Comparison of ENCODE assay signal across 8 cellular contexts in the genomic region with DNA sequence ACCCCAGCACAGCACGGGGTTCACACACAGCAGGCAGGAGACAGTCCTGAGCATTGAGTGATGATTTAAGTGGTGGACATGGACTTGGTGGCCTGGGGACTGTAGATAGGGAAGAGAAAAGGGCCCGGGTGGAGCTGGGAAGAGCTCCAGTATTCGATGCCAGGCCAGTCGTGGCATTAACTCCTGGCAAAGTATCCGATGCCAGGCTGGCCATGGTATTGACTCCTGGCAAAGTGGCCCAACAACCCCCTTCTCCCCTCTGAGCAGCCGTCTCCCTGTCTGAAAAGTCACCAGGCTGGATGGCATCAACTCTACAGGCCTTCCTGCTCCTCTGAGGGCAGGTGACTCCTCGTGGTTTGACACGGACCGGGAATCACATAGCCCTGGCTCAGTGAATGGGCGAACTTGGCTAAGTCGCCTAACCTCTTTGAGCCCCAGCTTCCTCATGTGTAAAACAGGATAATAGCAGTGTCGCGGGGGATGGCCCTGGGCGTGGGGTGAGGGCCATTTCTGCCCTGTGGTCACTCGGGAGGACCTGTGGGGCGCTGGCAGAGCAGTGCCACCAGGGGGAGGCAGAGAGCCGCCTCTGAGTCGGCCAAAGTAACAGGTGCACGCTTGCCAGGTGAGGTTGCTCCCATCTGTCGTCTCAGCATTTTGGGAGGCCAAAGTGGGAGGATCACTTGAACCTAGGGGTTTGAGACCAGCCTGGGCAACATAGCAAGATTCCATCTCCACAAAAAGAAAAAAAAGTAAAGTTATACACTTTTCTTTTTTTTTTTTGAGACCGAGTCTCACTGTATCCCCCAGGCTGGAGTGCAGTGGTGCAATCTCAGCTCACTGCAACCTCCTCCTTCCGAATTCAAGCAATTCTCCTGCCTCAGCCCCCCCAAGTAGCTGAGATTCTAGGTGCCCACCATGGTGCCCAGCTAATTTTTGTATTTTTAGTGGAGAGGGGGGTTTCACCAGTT. TPM values are rescaled to one million over a fixed set of nuclear protein-coding genes. Genes with fewer than 3 reads are reported as not detected.
A peak's percentile ranks its signal among the peaks of the same experiment; 100 is the strongest.
DNase-seq lines count a peak whose midpoint lies in the region; ATAC-seq and TF ChIP-seq lines count a peak whose summit lies in the region.

No MANE protein-coding gene starts in this region.

- peak; percentile 91 for TF ChIP-seq CTCF in HEK293 (tag by site-specific recombination; IDR thresholded peaks at IDR 0.05)
- peak; percentile 95 for TF ChIP-seq CTCF in foreskin keratinocyte (conservative IDR thresholded peaks at IDR 0.05)
- TF ChIP-seq CTCF in osteocyte (IDR thresholded peaks at IDR 0.05): peak; percentile 99
- TF ChIP-seq CTCF in type B pancreatic cell (conservative IDR thresholded peaks at IDR 0.05): peak; percentile 99

- H3K9me3 ChIP-seq in HEK293 (ENCODE audit: control insufficient read depth, insufficient read depth, low read depth, low read length): no peaks in the 10 kb centered on the region

- CTCF ChIA-PET in HEK293 (lab: Yijun Ruan, JAX): interaction anchor here (0.6 to 9.1 kb wide), 41 partner anchors 10 to 718 kb away, joined by 3 to 360 read pairs (median 5); a partner anchor contains a TSS

- ATAC-seq in foreskin keratinocyte (no peak), HG02938 (IDR thresholded peaks at IDR 0.05; ENCODE audit: unreplicated experiment) (no peak)

- H3K4me1 Mint-ChIP-seq in activated T-helper 2 cell treated with anti-CD3 and anti-CD28 coated beads, Interferon-gamma antibody, Interleukin-2, Interleukin-4, amounts not matched to agents 10 μg/mL and 5 μg/mL and 100 μg/mL, durations not matched to agents 14 hours and 24 hours and 36 hours (ENCODE audit: low read depth): peaks cover 3% of the 10 kb centered on the region
- H3K4me1 Mint-ChIP-seq in osteocyte (ENCODE audit: unreplicated experiment): peaks cover 4% of the 10 kb centered on the region
- no peaks in the 10 kb centered on the region for H3K4me1 Mint-ChIP-seq in type B pancreatic cell (ENCODE audit: unreplicated experiment)

- intact Hi-C loops in activated T-helper 2 cell treated with anti-CD3 and anti-CD28 coated beads, Interferon-gamma antibody, Interleukin-2, Interleukin-4, amounts not matched to agents 10 μg/mL and 5 μg/mL and 100 μg/mL, durations not matched to agents 14 hours and 24 hours and 36 hours (cut with micrococcal nuclease): loop anchor here (1.0 to 10.0 kb wide), 2 partner anchors 143 to 244 kb away; a partner anchor contains a TSS

- DNase-seq in AML-193 (lab: John Stamatoyannopoulos, UW): peak; percentile 1 to 30
- peak; percentile 51 for DNase-seq in RKO (ENCODE audit: low spot score)
- peak; percentile 62 for DNase-seq in activated T-helper 2 cell treated with anti-CD3 and anti-CD28 coated beads, Interferon-gamma antibody, Interleukin-2, Interleukin-4, amounts not matched to agents 10 μg/mL and 5 μg/mL and 100 μg/mL, durations not matched to agents 14 hours and 24 hours and 36 hours (ENCODE audit: low spot score)
- DNase-seq in foreskin keratinocyte: peak in 1 of 2 donors; percentile 29
- no peak for DNase-seq in osteocyte (ENCODE audit: extremely low spot score, unreplicated experiment)
- DNase-seq in type B pancreatic cell (ENCODE audit: extremely low spot score, unreplicated experiment): no peak

- H3K27ac ChIP-seq in HEK293 (ENCODE audit: extremely low read depth, low read depth, low read length) (no peak overlapping the region), foreskin keratinocyte (no peak overlapping the region)

- POLR2A ChIA-PET in HEK293 (lab: Yijun Ruan, JAX): interaction anchor here (0.5 to 2.5 kb wide), 3 partner anchors 12 to 663 kb away, joined by 3 to 7 read pairs (median 6); no protein-coding TSS in a partner anchor

- H3K9me3 Mint-ChIP-seq in activated T-helper 2 cell treated with anti-CD3 and anti-CD28 coated beads, Interferon-gamma antibody, Interleukin-2, Interleukin-4, amounts not matched to agents 10 μg/mL and 5 μg/mL and 100 μg/mL, durations not matched to agents 14 hours and 24 hours and 36 hours: no peaks in the 10 kb centered on the region
- H3K9me3 Mint-ChIP-seq in osteocyte (ENCODE audit: unreplicated experiment): no peaks in the 10 kb centered on the region
- H3K9me3 Mint-ChIP-seq in type B pancreatic cell: no peaks in the 10 kb centered on the region

- H3K27ac Mint-ChIP-seq in activated T-helper 2 cell treated with anti-CD3 and anti-CD28 coated beads, Interferon-gamma antibody, Interleukin-2, Interleukin-4, amounts not matched to agents 10 μg/mL and 5 μg/mL and 100 μg/mL, durations not matched to agents 14 hours and 24 hours and 36 hours: no peak overlapping the region
- H3K27ac Mint-ChIP-seq in osteocyte (ENCODE audit: unreplicated experiment) (no peak overlapping the region), type B pancreatic cell (no peak overlapping the region)

- H3K4me3 ChIP-seq in HEK293 (ENCODE audit: low read depth, low read length): no peak overlapping the region

- H3K36me3 Mint-ChIP-seq in activated T-helper 2 cell treated with anti-CD3 and anti-CD28 coated beads, Interferon-gamma antibody, Interleukin-2, Interleukin-4, amounts not matched to agents 10 μg/mL and 5 μg/mL and 100 μg/mL, durations not matched to agents 14 hours and 24 hours and 36 hours (ENCODE audit: low read depth): no peaks in the 10 kb centered on the region
- no peaks in the 10 kb centered on the region for H3K36me3 Mint-ChIP-seq in osteocyte (ENCODE audit: unreplicated experiment)
- no peaks in the 10 kb centered on the region for H3K36me3 Mint-ChIP-seq in type B pancreatic cell

- H3K4me3 Mint-ChIP-seq in activated T-helper 2 cell treated with anti-CD3 and anti-CD28 coated beads, Interferon-gamma antibody, Interleukin-2, Interleukin-4, amounts not matched to agents 10 μg/mL and 5 μg/mL and 100 μg/mL, durations not matched to agents 14 hours and 24 hours and 36 hours (ENCODE audit: low read depth): no peak overlapping the region
- H3K4me3 Mint-ChIP-seq in osteocyte (ENCODE audit: unreplicated experiment) (no peak overlapping the region), type B pancreatic cell (no peak overlapping the region)

- H3K36me3 ChIP-seq in HEK293 (ENCODE audit: control insufficient read depth in 2 of 2, insufficient read depth in 1 of 2, low read length in 2 of 2): no peaks in the 10 kb centered on the region

- no peaks in the 10 kb centered on the region for H3K27me3 Mint-ChIP-seq in activated T-helper 2 cell treated with anti-CD3 and anti-CD28 coated beads, Interferon-gamma antibody, Interleukin-2, Interleukin-4, amounts not matched to agents 10 μg/mL and 5 μg/mL and 100 μg/mL, durations not matched to agents 14 hours and 24 hours and 36 hours (ENCODE audit: low read depth)
- H3K27me3 Mint-ChIP-seq in osteocyte (ENCODE audit: unreplicated experiment) (no peaks in the 10 kb centered on the region), type B pancreatic cell (no peaks in the 10 kb centered on the region)

- peaks cover 2% of the 10 kb centered on the region for H3K27me3 ChIP-seq in foreskin keratinocyte

- no peaks in the 10 kb centered on the region; the same call in 1 of the 2 replicates for H3K4me1 ChIP-seq in HEK293 (ENCODE audit: control insufficient read depth, insufficient read depth, low read length)
- H3K4me1 ChIP-seq in foreskin keratinocyte: peaks cover 6% of the 10 kb centered on the region

TF ChIP-seq in HEK293, 187 proteins besides CTCF, POLR2A, EP300 and RAD21 (continues in another document):
- TF ChIP-seq SCRT2 (tag by site-specific recombination; IDR thresholded peaks at IDR 0.05): peak; percentile 100
- TF ChIP-seq, protein P1, sequence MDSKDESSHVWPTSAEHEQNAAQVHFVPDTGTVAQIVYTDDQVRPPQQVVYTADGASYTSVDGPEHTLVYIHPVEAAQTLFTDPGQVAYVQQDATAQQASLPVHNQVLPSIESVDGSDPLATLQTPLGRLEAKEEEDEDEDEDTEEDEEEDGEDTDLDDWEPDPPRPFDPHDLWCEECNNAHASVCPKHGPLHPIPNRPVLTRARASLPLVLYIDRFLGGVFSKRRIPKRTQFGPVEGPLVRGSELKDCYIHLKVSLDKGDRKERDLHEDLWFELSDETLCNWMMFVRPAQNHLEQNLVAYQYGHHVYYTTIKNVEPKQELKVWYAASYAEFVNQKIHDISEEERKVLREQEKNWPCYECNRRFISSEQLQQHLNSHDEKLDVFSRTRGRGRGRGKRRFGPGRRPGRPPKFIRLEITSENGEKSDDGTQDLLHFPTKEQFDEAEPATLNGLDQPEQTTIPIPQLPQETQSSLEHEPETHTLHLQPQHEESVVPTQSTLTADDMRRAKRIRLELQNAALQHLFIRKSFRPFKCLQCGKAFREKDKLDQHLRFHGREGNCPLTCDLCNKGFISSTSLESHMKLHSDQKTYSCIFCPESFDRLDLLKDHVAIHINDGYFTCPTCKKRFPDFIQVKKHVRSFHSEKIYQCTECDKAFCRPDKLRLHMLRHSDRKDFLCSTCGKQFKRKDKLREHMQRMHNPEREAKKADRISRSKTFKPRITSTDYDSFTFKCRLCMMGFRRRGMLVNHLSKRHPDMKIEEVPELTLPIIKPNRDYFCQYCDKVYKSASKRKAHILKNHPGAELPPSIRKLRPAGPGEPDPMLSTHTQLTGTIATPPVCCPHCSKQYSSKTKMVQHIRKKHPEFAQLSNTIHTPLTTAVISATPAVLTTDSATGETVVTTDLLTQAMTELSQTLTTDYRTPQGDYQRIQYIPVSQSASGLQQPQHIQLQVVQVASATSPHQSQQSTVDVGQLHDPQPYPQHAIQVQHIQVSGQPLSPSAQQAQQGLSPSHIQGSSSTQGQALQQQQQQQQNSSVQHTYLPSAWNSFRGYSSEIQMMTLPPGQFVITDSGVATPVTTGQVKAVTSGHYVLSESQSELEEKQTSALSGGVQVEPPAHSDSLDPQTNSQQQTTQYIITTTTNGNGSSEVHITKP (tag by site-specific recombination; IDR thresholded peaks at IDR 0.05): peak; percentile 71

RNA-seq across cellular contexts. Expression of a gene that starts 5.7 kb away (rescaled TPM):
- total RNA-seq in activated T-helper 2 cell treated with anti-CD3 and anti-CD28 coated beads, Interferon-gamma antibody, Interleukin-2, Interleukin-4, amounts not matched to agents 10 μg/mL and 5 μg/mL and 100 μg/mL, durations not matched to agents 14 hours and 24 hours and 36 hours: 74.5 and 77.5 TPM in 2 replicates
- total RNA-seq in foreskin keratinocyte: 61.8 and 68.9 TPM in 2 replicates
- 45.8 and 47.7 TPM in 2 replicates for polyA plus RNA-seq in foreskin keratinocyte
- total RNA-seq in osteocyte: 85.0 and 88.5 TPM in 2 replicates
- 74.6 and 95.0 TPM in 2 replicates for total RNA-seq in type B pancreatic cell (ENCODE audit: low replicate concordance)

RNA-seq across cellular contexts. Expression of a gene that starts 48.9 kb away (rescaled TPM):
- total RNA-seq in activated T-helper 2 cell treated with anti-CD3 and anti-CD28 coated beads, Interferon-gamma antibody, Interleukin-2, Interleukin-4, amounts not matched to agents 10 μg/mL and 5 μg/mL and 100 μg/mL, durations not matched to agents 14 hours and 24 hours and 36 hours: 20.8 and 21.8 TPM in 2 replicates
- 11.5 and 12.6 TPM in 2 replicates for total RNA-seq in foreskin keratinocyte
- 10.1 and 10.3 TPM in 2 replicates for polyA plus RNA-seq in foreskin keratinocyte
- total RNA-seq in osteocyte: 16.0 and 16.7 TPM in 2 replicates
- 13.8 and 24.0 TPM in 2 replicates for total RNA-seq in type B pancreatic cell (ENCODE audit: low replicate concordance)

RNA-seq across cellular contexts. Expression of a gene that starts 57.3 kb away (rescaled TPM):
- 81.3 and 83.8 TPM in 2 replicates for total RNA-seq in activated T-helper 2 cell treated with anti-CD3 and anti-CD28 coated beads, Interferon-gamma antibody, Interleukin-2, Interleukin-4, amounts not matched to agents 10 μg/mL and 5 μg/mL and 100 μg/mL, durations not matched to agents 14 hours and 24 hours and 36 hours
- 41.9 and 49.8 TPM in 2 replicates for total RNA-seq in foreskin keratinocyte
- 8.3 and 11.7 TPM in 2 replicates for polyA plus RNA-seq in foreskin keratinocyte
- 44.9 and 53.6 TPM in 2 replicates for total RNA-seq in osteocyte
- 36.5 and 53.1 TPM in 2 replicates for total RNA-seq in type B pancreatic cell (ENCODE audit: low replicate concordance)

Comparison
In these comparisons a context has a peak if more than half of its experiments do, and no peak if none do; other contexts are left out.
1. DNase-seq: peak in AML-193 (2 of 2), RKO (single experiment) and activated T-helper 2 cell treated with anti-CD3 and anti-CD28 coated beads, Interferon-gamma antibody, Interleukin-2, Interleukin-4, amounts not matched to agents 10 μg/mL and 5 μg/mL and 100 μg/mL, durations not matched to agents 14 hours and 24 hours and 36 hours (single experiment); none in osteocyte (single experiment) and type B pancreatic cell (single experiment).
2. Peak in every context shown above with its lines, with median percentiles within 50 percentile points of each other: CTCF ChIP-seq.